In genomic region chr22:50548046-50548912, GRCh38 we compare ENCODE assay signal across 8 cellular contexts. TPM values are rescaled to one million over a fixed set of nuclear protein-coding genes. Genes with fewer than 3 reads are reported as not detected.
DNase-seq lines count a peak whose midpoint lies in the region; ATAC-seq lines count a peak whose summit lies in the region.

No MANE protein-coding gene starts in this region.

- peak overlapping the region; percentile 93 for H2AFZ ChIP-seq in Karpas-422 (ENCODE audit: low read length)

- H3K27me3 Mint-ChIP-seq in activated naive CD4-positive, alpha-beta T cell treated with anti-CD3 and anti-CD28 coated beads for 36 hours (ENCODE audit: low read depth), result no peaks in the 10 kb centered on the region

- peak; percentile 49 for DNase-seq in AG20443 (ENCODE audit: low spot score)
- peak; percentile 84 for DNase-seq in Karpas-422
- peak; percentile 75 for DNase-seq in activated naive CD4-positive, alpha-beta T cell treated with anti-CD3 and anti-CD28 coated beads for 36 hours
- no peak for DNase-seq in hippocampal formation (lab: John Stamatoyannopoulos, UW)

- H3K9ac ChIP-seq in Karpas-422 (ENCODE audit: low read length) (peak overlapping the region; percentile 88), mucosa of rectum (ENCODE audit: low read depth in 1 of 2, low read length in 2 of 2) (peak overlapping the region in 1 of 2 donors; percentile 21)

- H3K4me1 Mint-ChIP-seq in activated naive CD4-positive, alpha-beta T cell treated with anti-CD3 and anti-CD28 coated beads for 36 hours (ENCODE audit: low read depth), result peaks cover 40% of the 10 kb centered on the region

- H3K4me2 ChIP-seq in Karpas-422 (ENCODE audit: low read depth, low read length, poor library complexity, severe bottlenecking), result peak overlapping the region; percentile 97

- CTCF ChIA-PET in activated naive CD4-positive, alpha-beta T cell treated with anti-CD3 and anti-CD28 coated beads for 36 hours (lab: Charles Lee), result interaction anchor here (0.6 to 2.9 kb wide), 16 partner anchors 9 to 305 kb away, joined by 3 to 13 read pairs (median 3); partner anchors contain the start of genes LMF2, NCAPH2, SCO2 and SYCE3

- H3K4me3 Mint-ChIP-seq in activated naive CD4-positive, alpha-beta T cell treated with anti-CD3 and anti-CD28 coated beads for 36 hours, result peak overlapping the region; percentile 74

- no peaks in the 10 kb centered on the region for H3K9me3 Mint-ChIP-seq in activated naive CD4-positive, alpha-beta T cell treated with anti-CD3 and anti-CD28 coated beads for 36 hours

- H3K9me3 ChIP-seq in Karpas-422 (ENCODE audit: low read length) (no peaks in the 10 kb centered on the region), mucosa of rectum (ENCODE audit: control insufficient read depth in 2 of 2, low read length in 2 of 2) (no peaks in the 10 kb centered on the region)

- H3K27ac ChIP-seq in Karpas-422 (ENCODE audit: low read length) (no peak overlapping the region), mucosa of rectum (ENCODE audit: low read depth in 2 of 2, low read length in 2 of 2) (no peak overlapping the region)

- no peaks in the 10 kb centered on the region for H3K36me3 ChIP-seq in Karpas-422 (ENCODE audit: insufficient read depth, low read length)
- no peaks in the 10 kb centered on the region for H3K36me3 ChIP-seq in mucosa of rectum (ENCODE audit: control insufficient read depth in 2 of 2, insufficient read depth in 2 of 2, low read length in 2 of 2)

- H3K4me3 ChIP-seq in Karpas-422 (ENCODE audit: low read length) (peak overlapping the region; percentile 70), mucosa of rectum (ENCODE audit: low read length in 2 of 2) (peak overlapping the region; percentile 35 to 50)

- H3K79me2 ChIP-seq in Karpas-422 (ENCODE audit: low read length), result no peaks in the 10 kb centered on the region

- ATAC-seq in HG03095 (IDR thresholded peaks at IDR 0.05; ENCODE audit: unreplicated experiment) (no peak), GM19395 (IDR thresholded peaks at IDR 0.05; ENCODE audit: unreplicated experiment) (no peak), GM21529 (IDR thresholded peaks at IDR 0.05; ENCODE audit: unreplicated experiment) (no peak)

- intact Hi-C loops in activated naive CD4-positive, alpha-beta T cell treated with anti-CD3 and anti-CD28 coated beads for 36 hours (cut with micrococcal nuclease), result loop anchor here (1.0 kb wide), 2 partner anchors 9 to 72 kb away; no protein-coding TSS in a partner anchor

- no peaks in the 10 kb centered on the region for H3K9me2 ChIP-seq in Karpas-422 (replicated peaks; ENCODE audit: insufficient read depth, low read length)

- no peaks in the 10 kb centered on the region for H4K20me1 ChIP-seq in Karpas-422 (ENCODE audit: insufficient read depth, low read depth, low read length)

- H3K36me3 Mint-ChIP-seq in activated naive CD4-positive, alpha-beta T cell treated with anti-CD3 and anti-CD28 coated beads for 36 hours (ENCODE audit: low read depth), result peaks cover 6% of the 10 kb centered on the region

- no peaks in the 10 kb centered on the region for H3K27me3 ChIP-seq in Karpas-422 (ENCODE audit: low read length)
- peaks cover 10 to 13% of the 10 kb centered on the region in 2 donors for H3K27me3 ChIP-seq in mucosa of rectum (ENCODE audit: control insufficient read depth in 2 of 2, insufficient read depth in 2 of 2, low read length in 2 of 2)

- H3K4me1 ChIP-seq in Karpas-422 (ENCODE audit: low read length) (peaks cover 36% of the 10 kb centered on the region), mucosa of rectum (ENCODE audit: control insufficient read depth in 2 of 2, insufficient read depth in 2 of 2, low read length in 2 of 2) (peaks cover 8 to 14% of the 10 kb centered on the region in 2 donors)

- peak overlapping the region; percentile 82 for H3K27ac Mint-ChIP-seq in activated naive CD4-positive, alpha-beta T cell treated with anti-CD3 and anti-CD28 coated beads for 36 hours

RNA-seq across cellular contexts. Expression of gene KLHDC7B, which starts 2.6 kb away (rescaled TPM):
- total RNA-seq in Karpas-422 (2014; rRNA removed; shearing (Covaris generic); ENCODE audit: low replicate concordance), result 4.5 and 9.8 TPM in 2 replicates
- total RNA-seq in activated naive CD4-positive, alpha-beta T cell treated with anti-CD3 and anti-CD28 coated beads for 36 hours, result 1 to 10 TPM; 7.4 to 7.6 TPM

RNA-seq across cellular contexts. Expression of gene SYCE3, which starts 14.4 kb away (rescaled TPM):
- total RNA-seq in Karpas-422 (2014; rRNA removed; shearing (Covaris generic); ENCODE audit: low replicate concordance), result not detected in 2 replicates
- total RNA-seq in activated naive CD4-positive, alpha-beta T cell treated with anti-CD3 and anti-CD28 coated beads for 36 hours, result 1 to 10 TPM in 1 of 2 experiments, under 1 TPM in 1; 0.91 to 2.0 TPM

RNA-seq across cellular contexts. Expression of gene TYMP, which starts 18.5 kb away (rescaled TPM):
- 1.8 and 5.0 TPM in 2 replicates for total RNA-seq in Karpas-422 (2014; rRNA removed; shearing (Covaris generic); ENCODE audit: low replicate concordance)
- total RNA-seq in activated naive CD4-positive, alpha-beta T cell treated with anti-CD3 and anti-CD28 coated beads for 36 hours, result 10 to 100 TPM; 43.7 to 49.6 TPM

RNA-seq across cellular contexts. Expression of gene SCO2, which starts 22.9 kb away (rescaled TPM):
- total RNA-seq in Karpas-422 (2014; rRNA removed; shearing (Covaris generic); ENCODE audit: low replicate concordance), result 1.1 and 14.2 TPM in 2 replicates
- total RNA-seq in activated naive CD4-positive, alpha-beta T cell treated with anti-CD3 and anti-CD28 coated beads for 36 hours, result 1 to 10 TPM; 1.1 to 2.1 TPM

RNA-seq across cellular contexts. Expression of gene CPT1B, which starts 29.9 kb away (rescaled TPM):
- total RNA-seq in Karpas-422 (2014; rRNA removed; shearing (Covaris generic); ENCODE audit: low replicate concordance), result 50.3 and 80.0 TPM in 2 replicates
- 10 to 100 TPM; 37.3 to 43.7 TPM for total RNA-seq in activated naive CD4-positive, alpha-beta T cell treated with anti-CD3 and anti-CD28 coated beads for 36 hours

Comparison
In these comparisons a context has a peak if more than half of its experiments do, and no peak if none do; other contexts are left out.
1. DNase-seq: peak in AG20443 (single experiment), Karpas-422 (single experiment) and activated naive CD4-positive, alpha-beta T cell treated with anti-CD3 and anti-CD28 coated beads for 36 hours (single experiment); none in hippocampal formation (0 of 2).